10 cellular contexts compared by ENCODE assay signal in the genomic region with DNA sequence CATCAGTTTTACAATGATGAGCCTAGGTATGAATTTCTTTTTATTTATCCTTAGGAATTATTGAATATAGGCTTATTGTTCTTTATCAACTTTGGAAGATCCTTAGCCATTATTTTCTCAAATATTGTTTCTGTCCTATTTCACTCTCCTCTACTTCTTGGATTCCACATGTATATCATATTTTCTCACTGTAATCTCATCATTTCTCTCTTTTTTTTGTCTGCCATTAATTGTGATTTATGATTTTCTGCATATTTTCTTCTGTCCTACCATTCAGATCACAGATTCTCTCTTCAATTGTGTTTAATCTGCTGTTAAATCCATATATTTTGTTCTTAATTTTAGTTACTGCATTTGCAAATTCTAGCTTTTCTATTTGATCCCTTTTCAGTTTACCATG.
"Had no signal": no experiment of that assay in that cellular context is flagged by ENCODE, and none has a peak within 500 bp of the region (broad histone marks: within the 10 kb centered on the region; RNA-seq: fewer than 3 reads in every experiment).

No MANE protein-coding gene starts in this region.

- H3K4me3 ChIP-seq: GM23338 had no signal

- H3K27ac Mint-ChIP-seq: GM23338, H9 had no signal

- DNase-seq: H9, HCEC 1CT, IMR-90, Karpas-422, KBM-7 had no signal

- H3K27ac ChIP-seq: KMS-11 had no signal

- ATAC-seq: GM23338 had no signal

- H3K4me3 Mint-ChIP-seq: GM23338, H9 had no signal

- FAIRE-seq: H1, H54, HTR-8/SVneo had no signal

- H3K9ac ChIP-seq: KMS-11 had no signal

- H3K4me1 Mint-ChIP-seq: GM23338 had no signal

- H3K4me2 ChIP-seq: GM23338, KMS-11 had no signal
